ENCODE assay signal across 8 cellular contexts in the genomic region with DNA sequence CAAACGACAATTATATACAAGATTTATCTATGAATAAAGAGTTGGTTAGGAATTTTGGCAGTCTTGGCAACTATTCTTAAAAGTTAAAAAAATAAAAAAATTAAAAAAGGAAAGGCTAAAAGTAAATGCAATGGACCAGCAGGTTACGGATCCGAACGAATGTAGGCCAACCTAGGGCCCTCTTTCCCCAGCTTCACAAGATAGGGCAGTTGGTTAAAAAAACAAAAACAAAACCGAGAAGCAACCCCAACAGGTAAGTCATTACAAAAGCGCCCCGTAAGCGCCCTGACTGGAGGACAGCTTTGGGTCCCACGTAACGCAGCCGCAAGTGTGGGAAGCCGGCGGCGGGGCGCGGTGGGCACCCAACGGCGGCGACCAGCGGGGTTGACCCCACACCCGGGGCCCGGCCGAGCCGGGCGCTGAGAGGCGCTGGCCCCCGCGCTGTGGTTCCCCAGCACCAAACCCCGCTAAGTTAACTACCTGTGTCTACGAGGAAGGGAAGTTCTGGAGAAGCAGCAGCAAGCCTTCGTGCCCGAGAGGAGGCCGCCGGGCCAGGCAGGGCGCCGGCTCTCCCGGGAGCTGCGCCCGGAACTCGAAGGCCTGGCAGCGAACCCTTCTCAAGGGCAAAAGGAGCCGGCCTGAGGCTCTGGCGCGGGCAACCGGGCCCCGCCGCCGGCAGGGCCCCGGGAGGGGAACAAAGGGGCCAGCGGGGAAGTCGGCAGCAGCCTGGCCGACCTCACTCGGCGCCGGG. TPM values are rescaled to one million over a fixed set of nuclear protein-coding genes. Genes with fewer than 3 reads are reported as not detected.
DNase-seq lines count a peak whose midpoint lies in the region; ATAC-seq, FAIRE-seq and TF ChIP-seq lines count a peak whose summit lies in the region.

No MANE protein-coding gene starts in this region.

- H3K27ac Mint-ChIP-seq in Calu3 (ENCODE audit: unreplicated experiment) (peak overlapping the region; percentile 96), activated B cell treated with CpG ODN at 0.5 μM for 24 hours (peak overlapping the region; percentile 96)

- H3K4me1 ChIP-seq in HepG2 (ENCODE audit: insufficient read depth, low read length), result peaks cover 47% of the 10 kb centered on the region

- WGBS in HepG2 (ENCODE audit: low lambda C conversion rate), result under 1% methylated on average over 46 of the region's 55 CpGs

- H3K27ac ChIP-seq in HL-60 (replicated peaks) (peak overlapping the region; percentile 97), HepG2 (ENCODE audit: extremely low read length, insufficient read depth, low read length) (peak overlapping the region; percentile 94)

- peaks cover 22% of the 10 kb centered on the region for H4K20me1 ChIP-seq in HepG2 (ENCODE audit: insufficient read depth, low read length)

- no peak for TF ChIP-seq POLR2A in HepG2 (IDR thresholded peaks at IDR 0.05; ENCODE audit: insufficient read depth in 1 of 2, low read depth in 2 of 2, low read length in 2 of 2)

- peaks cover 56% of the 10 kb centered on the region for H3K79me2 ChIP-seq in HepG2 (ENCODE audit: insufficient read depth, low read length)

- peak overlapping the region; percentile 81 for H3K4me3 Mint-ChIP-seq in Calu3 (ENCODE audit: low read depth, unreplicated experiment)
- H3K4me3 Mint-ChIP-seq in activated B cell treated with CpG ODN at 0.5 μM for 24 hours, result peak overlapping the region; percentile 96

- TF ChIP-seq EP300 in HepG2 (IDR thresholded peaks at IDR 0.05; ENCODE audit: low read depth in 2 of 2, low read length in 2 of 2) (no peak), HepG2 (CRISPR knock-in tag; IDR thresholded peaks at IDR 0.05; ENCODE audit: borderline replicate concordance) (no peak)

- H3K36me3 Mint-ChIP-seq in Calu3 (ENCODE audit: insufficient read depth, unreplicated experiment), result peaks cover 53% of the 10 kb centered on the region
- H3K36me3 Mint-ChIP-seq in activated B cell treated with CpG ODN at 0.5 μM for 24 hours (ENCODE audit: low read depth), result peaks cover 34% of the 10 kb centered on the region

- CTCF ChIA-PET in Calu3 (lab: Charles Lee), result interaction anchor here (0.7 to 2.2 kb wide), 4 partner anchors 23 to 129 kb away, joined by 3 to 10 read pairs (median 4); no protein-coding TSS in a partner anchor
- CTCF ChIA-PET in activated B cell treated with CpG ODN at 0.5 μM for 24 hours (lab: Charles Lee), result interaction anchor here (0.7 to 2.4 kb wide), 3 partner anchors 22 to 1048 kb away, joined by 3 to 7 read pairs (median 5); a partner anchor contains a TSS
- CTCF ChIA-PET in HepG2 (lab: Yijun Ruan, JAX; ENCODE audit: low intra/inter-chr PET ratio, low total read pairs), result interaction anchor here (1.1 to 2.8 kb wide), 7 partner anchors 15 to 149 kb away, joined by 3 to 15 read pairs (median 8); no protein-coding TSS in a partner anchor

- peak overlapping the region; percentile 100 for H3K9ac ChIP-seq in HepG2 (ENCODE audit: insufficient read depth, low read depth, low read length)

- peak; percentile 10 for TF ChIP-seq RAD21 in HepG2 (CRISPR knock-in tag; IDR thresholded peaks at IDR 0.05)

- H3K4me3 ChIP-seq in HL-60 (replicated peaks; ENCODE audit: insufficient read depth, low read length) (peak overlapping the region; percentile 57), HepG2 (replicated peaks in 1 of 3; ENCODE audit: insufficient read depth in 1 of 3, low read depth in 2 of 3, low read length in 3 of 3) (peak overlapping the region; percentile 89 to 96 (median 95))

- no peaks in the 10 kb centered on the region for H3K27me3 Mint-ChIP-seq in Calu3 (ENCODE audit: unreplicated experiment)
- no peaks in the 10 kb centered on the region for H3K27me3 Mint-ChIP-seq in activated B cell treated with CpG ODN at 0.5 μM for 24 hours

- H2AFZ ChIP-seq in HepG2 (ENCODE audit: low read length), result no peak overlapping the region

- DNase-seq in Calu3 (peak; percentile 23), HL-60 (ENCODE audit: low read depth in 1 of 2, low spot score in 1 of 2) (peak in 1 of 2 experiments; percentile 43), activated B cell treated with CpG ODN at 0.5 μM for 24 hours (no peak), HepG2 (ENCODE audit: low spot score) (peak; percentile 50), HPDE6-E6E7 (ENCODE audit: extremely low spot score) (no peak)
- DNase-seq in central memory CD4-positive, alpha-beta T cell, result peak; percentile 60
- peak; percentile 31 to 38 (median 36) for DNase-seq in stimulated activated CD4-positive, alpha-beta T cell treated with anti-CD3 and anti-CD28 coated beads, TNF-alpha, amount 100 ng/mL, for 4 hours (ENCODE audit: low read depth in 3 of 3)

- H3K9me3 ChIP-seq in HepG2 (ENCODE audit: low read length), result no peaks in the 10 kb centered on the region

- peaks cover 18% of the 10 kb centered on the region for H3K4me1 Mint-ChIP-seq in Calu3 (ENCODE audit: low read depth, unreplicated experiment)
- peaks cover 41% of the 10 kb centered on the region for H3K4me1 Mint-ChIP-seq in activated B cell treated with CpG ODN at 0.5 μM for 24 hours

- FAIRE-seq in HepG2 (lab: Jason Lieb, UNC), result no peak

- H3K36me3 ChIP-seq in HepG2 (replicated peaks in 1 of 2; ENCODE audit: control insufficient read depth in 1 of 2, insufficient read depth in 2 of 2, low read length in 2 of 2), result peaks cover 5 to 17% of the 10 kb centered on the region in 2 experiments

- H3K27me3 ChIP-seq in HL-60 (ENCODE audit: insufficient read depth, poor library complexity, severe bottlenecking), result no peaks in the 10 kb centered on the region
- H3K27me3 ChIP-seq in HepG2 (ENCODE audit: control insufficient read depth in 1 of 2, insufficient read depth in 2 of 2, low read length in 2 of 2), result no peaks in the 10 kb centered on the region; a peak in 1 of 5 replicates

- no peak for TF ChIP-seq CTCF in Calu3 (IDR thresholded peaks at IDR 0.05; ENCODE audit: unreplicated experiment)
- TF ChIP-seq CTCF in HL-60 (IDR thresholded peaks at IDR 0.05; ENCODE audit: insufficient read depth, low read length), result no peak
- no peak for TF ChIP-seq CTCF in activated B cell treated with CpG ODN at 0.5 μM for 24 hours (IDR thresholded peaks at IDR 0.05)
- TF ChIP-seq CTCF in HepG2 (CRISPR knock-in tag; IDR thresholded peaks at IDR 0.05), result no peak

- H3K4me2 ChIP-seq in HepG2 (ENCODE audit: low read depth, low read length), result peak overlapping the region; percentile 82

- ATAC-seq in GM19463 (IDR thresholded peaks at IDR 0.05; ENCODE audit: unreplicated experiment), result peak; percentile 10
- ATAC-seq in activated B cell treated with CpG ODN at 0.5 μM for 24 hours (ENCODE audit: low read depth), result peak; percentile 6
- ATAC-seq in HepG2, result peak; percentile 9

- in situ Hi-C loops in HepG2 (cut with HindIII; ENCODE audit: extremely low pct_ligation_motif_present, low pct_unique_long_range_greater_than_20kb), result loop anchor here (5.0 kb wide), 2 partner anchors 56 to 151 kb away; no protein-coding TSS in a partner anchor

- H3K9me3 Mint-ChIP-seq in Calu3 (ENCODE audit: low read depth, unreplicated experiment), result no peaks in the 10 kb centered on the region
- H3K9me3 Mint-ChIP-seq in activated B cell treated with CpG ODN at 0.5 μM for 24 hours, result no peaks in the 10 kb centered on the region

- POLR2A ChIA-PET in activated B cell treated with CpG ODN at 0.5 μM for 24 hours (lab: Charles Lee) (interaction anchor here (0.6 to 3.3 kb wide), 18 partner anchors 7 to 586 kb away, joined by 3 to 38 read pairs (median 6); a partner anchor contains a TSS), HepG2 (lab: Yijun Ruan, JAX) (interaction anchor here (0.7 to 5.9 kb wide), 39 partner anchors 10 to 333 kb away, joined by 3 to 323 read pairs (median 8); a partner anchor contains a TSS)

- intact Hi-C loops in Calu3 (cut with micrococcal nuclease; ENCODE audit: unreplicated experiment), result loop anchor here (1.0 to 10.0 kb wide), 3 partner anchors 10 to 151 kb away; no protein-coding TSS in a partner anchor
- intact Hi-C loops in activated B cell treated with CpG ODN at 0.5 μM for 24 hours (cut with micrococcal nuclease), result loop anchor here (1.0 to 5.0 kb wide), 8 partner anchors 16 to 871 kb away; a partner anchor contains a TSS
- intact Hi-C loops in HepG2 (cut with micrococcal nuclease; ENCODE audit: unreplicated experiment), result loop anchor here (5.0 to 10.0 kb wide), 4 partner anchors 179 to 998 kb away; a partner anchor contains a TSS

- no TSS peak for BruUV-seq in Calu3 (replicated peaks; lab: Mats Ljungman, UMichigan)
- no TSS peak for BruUV-seq in HepG2 (replicated peaks; lab: Mats Ljungman, UMichigan)

TF ChIP-seq in HepG2, 621 proteins besides CTCF, POLR2A, EP300 and RAD21 (continues in another document):
- TF ChIP-seq, protein P1, sequence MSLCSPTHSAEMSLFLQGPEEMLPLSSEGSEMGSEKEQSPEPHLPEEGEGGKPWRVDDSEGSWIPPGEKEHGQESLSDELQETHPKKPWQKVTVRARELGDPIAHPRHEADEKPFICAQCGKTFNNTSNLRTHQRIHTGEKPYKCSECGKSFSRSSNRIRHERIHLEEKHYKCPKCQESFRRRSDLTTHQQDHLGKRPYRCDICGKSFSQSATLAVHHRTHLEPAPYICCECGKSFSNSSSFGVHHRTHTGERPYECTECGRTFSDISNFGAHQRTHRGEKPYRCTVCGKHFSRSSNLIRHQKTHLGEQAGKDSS (CRISPR knock-in tag; IDR thresholded peaks at IDR 0.05; ENCODE audit: borderline replicate concordance, low read depth), result no peak; the same call in 1 of the 2 replicates

RNA-seq across cellular contexts. Expression of a gene that starts 0.9 kb away (rescaled TPM):
- total RNA-seq in Calu3 (2022) (98.6 and 105 TPM in 2 replicates), activated B cell treated with CpG ODN at 0.5 μM for 24 hours (139 and 163 TPM in 2 replicates), HepG2 (2016; rRNA removed; fragmentation: Illumina TruSeq; extraction: Trizol) (560 and 761 TPM in 2 replicates)
- 152 and 185 TPM in 2 replicates for total RNA-seq in HepG2 (2016; cell fraction: cytosol; rRNA removed; fragmentation: Illumina TruSeq; extraction: Trizol; ENCODE audit: low read depth)
- total RNA-seq in HepG2 (2016; cell fraction: insoluble cytoplasmic fraction; rRNA removed; fragmentation: Illumina TruSeq; extraction: Trizol), result 547 and 739 TPM in 2 replicates
- 193 and 217 TPM in 2 replicates for total RNA-seq in HepG2 (2016; cell fraction: membrane; rRNA removed; fragmentation: Illumina TruSeq; extraction: Trizol)
- 529 and 592 TPM in 2 replicates for total RNA-seq in HepG2 (2016; cell fraction: nucleus; rRNA removed; fragmentation: Illumina TruSeq; extraction: Trizol)
- polyA plus RNA-seq in HepG2 (2011; rRNA removed), result 251 and 312 TPM in 2 replicates
- 136 and 176 TPM in 2 replicates for polyA plus RNA-seq in HepG2 (2011; cell fraction: cytosol; rRNA removed)
- 261 and 311 TPM in 2 replicates for polyA plus RNA-seq in HepG2 (2011; cell fraction: nucleus; rRNA removed)
- polyA plus RNA-seq in HepG2 (2012), result 201 and 210 TPM in 2 replicates
- polyA plus RNA-seq in HepG2 (2016; cell fraction: cytosol; fragmentation: Illumina TruSeq; extraction: Trizol; ENCODE audit: low read depth), result 18.3 and 18.5 TPM in 2 replicates
- polyA plus RNA-seq in HepG2 (2016; cell fraction: insoluble cytoplasmic fraction; fragmentation: Illumina TruSeq; extraction: Trizol; ENCODE audit: low read depth), result 345 and 361 TPM in 2 replicates
- polyA plus RNA-seq in HepG2 (2016; cell fraction: membrane; fragmentation: Illumina TruSeq; extraction: Trizol; ENCODE audit: low read depth), result 42.8 and 42.9 TPM in 2 replicates
- polyA plus RNA-seq in HepG2 (2016; cell fraction: nucleus; fragmentation: Illumina TruSeq; extraction: Trizol; ENCODE audit: insufficient read depth, low read depth), result 433 and 489 TPM in 2 replicates
- 372 and 1,089 TPM in 2 replicates for polyA minus RNA-seq in HepG2 (2011; rRNA and poly(A)+ RNA removed; ENCODE audit: low replicate concordance)
- 426 and 459 TPM in 2 replicates for polyA minus RNA-seq in HepG2 (2011; cell fraction: cytosol; rRNA and poly(A)+ RNA removed)
- polyA minus RNA-seq in HepG2 (2011; cell fraction: nucleus; rRNA and poly(A)+ RNA removed), result 772 and 919 TPM in 2 replicates

Comparison
In these comparisons a context has a peak if more than half of its experiments do, and no peak if none do; other contexts are left out.
1. DNase-seq: peak in Calu3 (single experiment), central memory CD4-positive, alpha-beta T cell (single experiment), HepG2 (single experiment) and stimulated activated CD4-positive, alpha-beta T cell treated with anti-CD3 and anti-CD28 coated beads, TNF-alpha, amount 100 ng/mL, for 4 hours (3 of 3); none in activated B cell treated with CpG ODN at 0.5 μM for 24 hours (single experiment) and HPDE6-E6E7 (single experiment).
2. Peak in every context shown above with its lines, with median percentiles within 50 percentile points of each other: ATAC-seq.